Comparison of ENCODE assay signal across 14 cellular contexts in the genomic region with DNA sequence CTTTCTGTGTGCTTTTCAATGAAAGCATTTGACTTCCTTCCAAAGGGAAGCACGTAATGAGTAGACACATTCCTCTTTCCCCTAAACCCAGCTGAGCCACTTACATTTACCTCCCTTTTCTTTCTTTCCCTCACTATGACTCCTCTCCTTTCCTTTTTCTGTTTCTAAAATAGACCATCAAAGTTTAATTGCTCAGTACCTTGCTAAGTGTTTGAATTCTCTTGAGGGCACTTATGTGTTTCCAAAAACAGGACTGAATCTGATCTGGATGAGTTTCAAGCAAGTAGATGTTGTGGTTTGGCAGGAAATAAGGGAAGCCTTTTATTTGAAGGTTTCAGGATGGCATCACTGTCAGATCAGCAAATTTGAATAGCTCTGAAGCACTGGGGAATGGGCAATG.
"Had no signal": no experiment of that assay in that cellular context is flagged by ENCODE, and none has a peak within 500 bp of the region (broad histone marks: within the 10 kb centered on the region; RNA-seq: fewer than 3 reads in every experiment).

No MANE protein-coding gene starts in this region.

- H3K27ac Mint-ChIP-seq: activated T-helper 1 cell treated with anti-CD3 and anti-CD28 coated beads, Interleukin-12 subunit alpha, Interleukin-12 subunit beta, Interleukin-2, Interleukin-4 antibody, amounts not matched to agents 30 ng/mL and 10 ng/mL and 1 ng/mL, durations not matched to agents 14 hours and 24 hours and 36 hours; naive thymus-derived CD8-positive, alpha-beta T cell; stimulated activated memory B cell treated with anti-CD40 and anti-IgM and Interleukin-4, amounts not matched to agents 10 μg/mL and 1 μg/mL and 100 μg/mL, for 72 hours had no signal

- DNase-seq: activated CD4-positive, CD25-positive, alpha-beta regulatory T cell treated with anti-CD3 and anti-CD28 coated beads, Interleukin-2, amount 50 U/mL, for 72 hours; activated naive CD4-positive, alpha-beta T cell treated with Interleukin-2 at 50 U/mL for 16 hours; aorta; left cardiac atrium; mammary epithelial cell; mucosa of descending colon; naive thymus-derived CD8-positive, alpha-beta T cell; stimulated activated CD4-positive, alpha-beta T cell treated with anti-CD3 and anti-CD28 coated beads, Interleukin-2, amount 100 ng/mL, for 48 hours; T-helper 9 cell; thyroid gland; uterus had no signal

- H3K36me3 Mint-ChIP-seq: naive thymus-derived CD8-positive, alpha-beta T cell; stimulated activated memory B cell treated with anti-CD40 and anti-IgM and Interleukin-4, amounts not matched to agents 10 μg/mL and 1 μg/mL and 100 μg/mL, for 72 hours had no signal

- H3K9me3 Mint-ChIP-seq: activated T-helper 1 cell treated with anti-CD3 and anti-CD28 coated beads, Interleukin-12 subunit alpha, Interleukin-12 subunit beta, Interleukin-2, Interleukin-4 antibody, amounts not matched to agents 30 ng/mL and 10 ng/mL and 1 ng/mL, durations not matched to agents 14 hours and 24 hours and 36 hours; naive thymus-derived CD8-positive, alpha-beta T cell; stimulated activated memory B cell treated with anti-CD40 and anti-IgM and Interleukin-4, amounts not matched to agents 10 μg/mL and 1 μg/mL and 100 μg/mL, for 72 hours had no signal

- H3K27me3 ChIP-seq: thyroid gland, uterus had no signal

- H3K36me3 ChIP-seq: breast epithelium, thyroid gland, uterus had no signal

- H3K4me3 Mint-ChIP-seq: activated T-helper 1 cell treated with anti-CD3 and anti-CD28 coated beads, Interleukin-12 subunit alpha, Interleukin-12 subunit beta, Interleukin-2, Interleukin-4 antibody, amounts not matched to agents 30 ng/mL and 10 ng/mL and 1 ng/mL, durations not matched to agents 14 hours and 24 hours and 36 hours; naive thymus-derived CD8-positive, alpha-beta T cell; stimulated activated memory B cell treated with anti-CD40 and anti-IgM and Interleukin-4, amounts not matched to agents 10 μg/mL and 1 μg/mL and 100 μg/mL, for 72 hours had no signal

- ATAC-seq: left cardiac atrium; mucosa of descending colon; naive thymus-derived CD8-positive, alpha-beta T cell; stimulated activated memory B cell treated with anti-CD40 and anti-IgM and Interleukin-4, amounts not matched to agents 10 μg/mL and 1 μg/mL and 100 μg/mL, for 72 hours had no signal

- H3K9me3 ChIP-seq: breast epithelium, mucosa of descending colon, thyroid gland, uterus had no signal

- H3K4me1 ChIP-seq: breast epithelium, thyroid gland, uterus had no signal

- H3K4me3 ChIP-seq: breast epithelium, mucosa of descending colon, thyroid gland, uterus had no signal

- H3K4me1 Mint-ChIP-seq: naive thymus-derived CD8-positive, alpha-beta T cell; stimulated activated memory B cell treated with anti-CD40 and anti-IgM and Interleukin-4, amounts not matched to agents 10 μg/mL and 1 μg/mL and 100 μg/mL, for 72 hours had no signal
